In genomic region chr15:38024293-38025091, GRCh38 we compare ENCODE assay signal across 29 cellular contexts.
DNase-seq lines count a peak whose midpoint lies in the region; ATAC-seq, FAIRE-seq and TF ChIP-seq lines count a peak whose summit lies in the region.
"Had no signal": no experiment of that assay in that cellular context is flagged by ENCODE, and none has a peak within 500 bp of the region (broad histone marks: within the 10 kb centered on the region; RNA-seq: fewer than 3 reads in every experiment).

No MANE protein-coding gene starts in this region.

- WGBS in pancreas, 2 donors: 70 to 75% methylated on average over 2 of the region's 2 CpGs

- H2AFZ ChIP-seq in MM.1S (ENCODE audit: low read length) (0 out of 2 replicates have a peak overlapping the region, but pooled peaks have one; percentile 6), endothelial cell of umbilical vein (ENCODE audit: low read depth, low read length) (no peak overlapping the region)
- H2AFZ ChIP-seq: PC-9 had no signal

- peaks cover 9% of the 10 kb centered on the region for H3K27me3 Mint-ChIP-seq in activated T-helper 17 cell treated with anti-CD3 and anti-CD28 coated beads, Interleukin-2, amount 50 U/mL, for 72 hours
- H3K27me3 Mint-ChIP-seq in stimulated activated memory B cell treated with anti-CD40 and anti-IgM and Interleukin-4, amounts not matched to agents 10 μg/mL and 1 μg/mL and 100 μg/mL, for 72 hours: no peaks in the 10 kb centered on the region

- TF ChIP-seq CTCF in MM.1S (IDR thresholded peaks at IDR 0.05; ENCODE audit: low read length) (no peak), endothelial cell of umbilical vein (IDR thresholded peaks at IDR 0.05; ENCODE audit: extremely low read depth in 1 of 2, insufficient read depth in 1 of 2, low read depth in 1 of 2, low read length in 2 of 2) (no peak), pancreas (IDR thresholded peaks at IDR 0.05) (no peak)

- DNase-seq in MM.1S (no peak), endothelial cell of umbilical vein (ENCODE audit: low read depth, low spot score) (peak; percentile 32), pancreas (no peak), HEK293T (ENCODE audit: extremely low spot score) (no peak), SKM-1 treated with dmso at 0.1 percent for 144 hours (lab: John Stamatoyannopoulos, UW; ENCODE audit: unreplicated experiment) (no peak)
- DNase-seq: CD4-positive, CD25-positive, alpha-beta regulatory T cell; DMS153; DND-41; NCI-H1092; NCI-H1417 treated with DMSO at 0.1 percent for 48 hours; NCI-H1694 treated with DMSO at 0.1 percent for 48 hours; NCI-H2081; NCI-H2171 treated with DMSO at 0.1 percent for 48 hours; NCI-H345; NCI-H510A treated with DMSO at 0.1 percent for 48 hours; NCI-H748 treated with DMSO at 0.1 percent for 48 hours; PC-9; Right ventricle myocardium superior; RPMI8226 had no signal

- no peak overlapping the region for H3K27ac Mint-ChIP-seq in activated T-helper 17 cell treated with anti-CD3 and anti-CD28 coated beads, Interleukin-2, amount 50 U/mL, for 72 hours
- H3K27ac Mint-ChIP-seq in stimulated activated memory B cell treated with anti-CD40 and anti-IgM and Interleukin-4, amounts not matched to agents 10 μg/mL and 1 μg/mL and 100 μg/mL, for 72 hours: peak overlapping the region; percentile 73
- H3K27ac Mint-ChIP-seq: CD4-positive, CD25-positive, alpha-beta regulatory T cell; IgD-negative memory B cell had no signal

- POLR2A ChIA-PET in endothelial cell of umbilical vein (lab: Charles Lee) (no interaction called here), HEK293T (lab: Yijun Ruan, JAX) (interaction anchor here (1.0 kb wide), 1 partner anchor 227 kb away, joined by 3 read pairs; no protein-coding TSS in a partner anchor)

- ATAC-seq in activated T-helper 17 cell treated with anti-CD3 and anti-CD28 coated beads, Interleukin-2, amount 50 U/mL, for 72 hours (replicated peaks): peak; percentile 16
- ATAC-seq in stimulated activated memory B cell treated with anti-CD40 and anti-IgM and Interleukin-4, amounts not matched to agents 10 μg/mL and 1 μg/mL and 100 μg/mL, for 72 hours: peak; percentile 64
- no peak for ATAC-seq in pancreas
- ATAC-seq: HCT116 had no signal

- no peak overlapping the region for H3K4me3 Mint-ChIP-seq in activated T-helper 17 cell treated with anti-CD3 and anti-CD28 coated beads, Interleukin-2, amount 50 U/mL, for 72 hours
- H3K4me3 Mint-ChIP-seq in stimulated activated memory B cell treated with anti-CD40 and anti-IgM and Interleukin-4, amounts not matched to agents 10 μg/mL and 1 μg/mL and 100 μg/mL, for 72 hours: no peak overlapping the region
- H3K4me3 Mint-ChIP-seq: CD4-positive, CD25-positive, alpha-beta regulatory T cell; IgD-negative memory B cell had no signal

- intact Hi-C loops in endothelial cell of umbilical vein (cut with micrococcal nuclease) (no loop called here), pancreas (cut with DNase I) (no loop called here)

- CTCF ChIA-PET in endothelial cell of umbilical vein (lab: Charles Lee): interaction anchor here (1.0 to 1.1 kb wide), 2 partner anchors 15 to 28 kb away, joined by 3 to 4 read pairs; no protein-coding TSS in a partner anchor
- CTCF ChIA-PET in HEK293T (lab: Yijun Ruan, JAX): no interaction called here

- TF ChIP-seq POLR2A in endothelial cell of umbilical vein (IDR thresholded peaks at IDR 0.05; ENCODE audit: low read depth, low read length): no peak

- no peaks in the 10 kb centered on the region for H3K9me3 ChIP-seq in MM.1S (replicated peaks; ENCODE audit: insufficient read depth, low read length)
- no peaks in the 10 kb centered on the region for H3K9me3 ChIP-seq in endothelial cell of umbilical vein (replicated peaks; ENCODE audit: control insufficient read depth, insufficient read depth, low read length)
- H3K9me3 ChIP-seq in pancreas: no peaks in the 10 kb centered on the region
- H3K9me3 ChIP-seq: SJSA1 had no signal

- H3K9ac ChIP-seq in MM.1S (ENCODE audit: low read length) (no peak overlapping the region), endothelial cell of umbilical vein (replicated peaks; ENCODE audit: extremely low read depth, insufficient read depth, low read length) (no peak overlapping the region)
- H3K9ac ChIP-seq: BLaER1, KMS-11 had no signal

- H3K4me3 ChIP-seq in MM.1S (ENCODE audit: low read length): no peak overlapping the region
- no peak overlapping the region for H3K4me3 ChIP-seq in endothelial cell of umbilical vein (replicated peaks in 1 of 3; ENCODE audit: insufficient read depth in 1 of 3, low read depth in 1 of 3, low read length in 3 of 3)
- H3K4me3 ChIP-seq in pancreas: no peak overlapping the region
- H3K4me3 ChIP-seq: BLaER1, PC-9, SJSA1 had no signal

- H3K4me1 ChIP-seq in MM.1S (ENCODE audit: low read length) (0 out of 2 replicates have a peak, but pooled peaks cover 7% of the 10 kb centered on the region), endothelial cell of umbilical vein (ENCODE audit: control insufficient read depth, extremely low read depth, insufficient read depth, low read length) (peaks cover 4% of the 10 kb centered on the region), pancreas (no peaks in the 10 kb centered on the region)
- H3K4me1 ChIP-seq: SJSA1 had no signal

- H3K9me2 ChIP-seq in MM.1S (replicated peaks; ENCODE audit: insufficient read depth, low read length): no peaks in the 10 kb centered on the region

- FAIRE-seq in endothelial cell of umbilical vein (lab: Jason Lieb, UNC) (peak; percentile 40), pancreas (lab: Jason Lieb, UNC) (no peak)
- FAIRE-seq: A204.1, GM12892, GM19239 had no signal

- no peaks in the 10 kb centered on the region for H3F3A ChIP-seq in MM.1S (ENCODE audit: insufficient read depth, low read length)

- H3K79me2 ChIP-seq in MM.1S (ENCODE audit: low read length) (no peaks in the 10 kb centered on the region), endothelial cell of umbilical vein (ENCODE audit: control insufficient read depth, insufficient read depth, low read length) (no peaks in the 10 kb centered on the region)

- H3K4me2 ChIP-seq in MM.1S (ENCODE audit: low read depth, low read length) (no peak overlapping the region), endothelial cell of umbilical vein (ENCODE audit: insufficient read depth, low read length) (no peak overlapping the region)
- H3K4me2 ChIP-seq: BLaER1, KMS-11, PC-9 had no signal

- no peaks in the 10 kb centered on the region for H4K20me1 ChIP-seq in MM.1S (ENCODE audit: insufficient read depth, low read length)
- no peaks in the 10 kb centered on the region for H4K20me1 ChIP-seq in endothelial cell of umbilical vein (replicated peaks; ENCODE audit: control insufficient read depth, extremely low read depth, insufficient read depth, low read length)
- H4K20me1 ChIP-seq: BLaER1 had no signal

- dilution Hi-C loops in endothelial cell of umbilical vein (cut with MboI; ENCODE audit: extremely low pct_ligation_motif_present, low sequenced_read_pairs): loop anchor here (25.0 kb wide), 1 partner anchor 338 kb away; no protein-coding TSS in a partner anchor

- H3K36me3 ChIP-seq in MM.1S (replicated peaks; ENCODE audit: insufficient read depth, low read length) (no peaks in the 10 kb centered on the region), endothelial cell of umbilical vein (ENCODE audit: control insufficient read depth in 2 of 2, extremely low read depth in 1 of 2, insufficient read depth in 2 of 2, low read length in 2 of 2) (no peaks in the 10 kb centered on the region), pancreas (no peaks in the 10 kb centered on the region)
- H3K36me3 ChIP-seq: BLaER1, SJSA1 had no signal

- H3K9me3 Mint-ChIP-seq in activated T-helper 17 cell treated with anti-CD3 and anti-CD28 coated beads, Interleukin-2, amount 50 U/mL, for 72 hours: peaks cover 5% of the 10 kb centered on the region
- peaks cover 8% of the 10 kb centered on the region for H3K9me3 Mint-ChIP-seq in stimulated activated memory B cell treated with anti-CD40 and anti-IgM and Interleukin-4, amounts not matched to agents 10 μg/mL and 1 μg/mL and 100 μg/mL, for 72 hours
- H3K9me3 Mint-ChIP-seq: IgD-negative memory B cell had no signal

- no peaks in the 10 kb centered on the region for H3K4me1 Mint-ChIP-seq in activated T-helper 17 cell treated with anti-CD3 and anti-CD28 coated beads, Interleukin-2, amount 50 U/mL, for 72 hours
- peaks cover 23% of the 10 kb centered on the region for H3K4me1 Mint-ChIP-seq in stimulated activated memory B cell treated with anti-CD40 and anti-IgM and Interleukin-4, amounts not matched to agents 10 μg/mL and 1 μg/mL and 100 μg/mL, for 72 hours
- H3K4me1 Mint-ChIP-seq: CD4-positive, CD25-positive, alpha-beta regulatory T cell; IgD-negative memory B cell had no signal

- no TSS peak for BruUV-seq in endothelial cell of umbilical vein (replicated peaks; lab: Mats Ljungman, UMichigan)

- H3K27ac ChIP-seq in MM.1S (ENCODE audit: low read length) (no peak overlapping the region), endothelial cell of umbilical vein (ENCODE audit: insufficient read depth, low read depth, low read length) (no peak overlapping the region), pancreas (no peak overlapping the region)
- H3K27ac ChIP-seq: BLaER1, KMS-11, PC-9, SJSA1 had no signal

- H3K27me3 ChIP-seq in MM.1S (replicated peaks; ENCODE audit: insufficient read depth, low read length) (no peaks in the 10 kb centered on the region), endothelial cell of umbilical vein (ENCODE audit: control insufficient read depth in 2 of 2, insufficient read depth in 2 of 2, low read length in 2 of 2) (peaks cover 0 to 1% of the 10 kb centered on the region in 2 experiments), pancreas (no peaks in the 10 kb centered on the region)
- H3K27me3 ChIP-seq: BLaER1, SJSA1 had no signal

- H3K36me3 Mint-ChIP-seq in activated T-helper 17 cell treated with anti-CD3 and anti-CD28 coated beads, Interleukin-2, amount 50 U/mL, for 72 hours (ENCODE audit: low read depth): no peaks in the 10 kb centered on the region
- H3K36me3 Mint-ChIP-seq in stimulated activated memory B cell treated with anti-CD40 and anti-IgM and Interleukin-4, amounts not matched to agents 10 μg/mL and 1 μg/mL and 100 μg/mL, for 72 hours: no peaks in the 10 kb centered on the region
- H3K36me3 Mint-ChIP-seq: CD4-positive, CD25-positive, alpha-beta regulatory T cell had no signal

- H3K9me1 ChIP-seq in endothelial cell of umbilical vein (replicated peaks; ENCODE audit: control insufficient read depth, extremely low read depth, insufficient read depth, low read length): no peaks in the 10 kb centered on the region

TF ChIP-seq in endothelial cell of umbilical vein, 7 proteins besides CTCF, POLR2A, EP300 and RAD21 (continues in another document):
- TF ChIP-seq POLR2AphosphoS5 (IDR thresholded peaks at IDR 0.05; ENCODE audit: insufficient read depth, low read depth, low read length): no peak
- TF ChIP-seq MAX (IDR thresholded peaks at IDR 0.05; ENCODE audit: insufficient read depth, insufficient read length): no peak

TF ChIP-seq in HEK293T, 16 proteins besides CTCF, POLR2A, EP300 and RAD21 (continues in another document):
- TF ChIP-seq ARNT (IDR thresholded peaks at IDR 0.05) (no peak), NFRKB (IDR thresholded peaks at IDR 0.05) (no peak), FOXK2 (IDR thresholded peaks at IDR 0.05) (no peak), SP1 (IDR thresholded peaks at IDR 0.05) (no peak)

Comparison
In these comparisons a context has a peak if more than half of its experiments do, and no peak if none do; other contexts are left out.
1. ATAC-seq: peak in activated T-helper 17 cell treated with anti-CD3 and anti-CD28 coated beads, Interleukin-2, amount 50 U/mL, for 72 hours (single experiment) and stimulated activated memory B cell treated with anti-CD40 and anti-IgM and Interleukin-4, amounts not matched to agents 10 μg/mL and 1 μg/mL and 100 μg/mL, for 72 hours (single experiment); none in pancreas (0 of 4).